21 cellular contexts compared by ENCODE assay signal in genomic region chr16:1787056-1787321, GRCh38. TPM values are rescaled to one million over a fixed set of nuclear protein-coding genes. Genes with fewer than 3 reads are reported as not detected.
DNase-seq lines count a peak whose midpoint lies in the region; ATAC-seq, FAIRE-seq and TF ChIP-seq lines count a peak whose summit lies in the region.
"Had no signal": no experiment of that assay in that cellular context is flagged by ENCODE, and none has a peak within 500 bp of the region (broad histone marks: within the 10 kb centered on the region; RNA-seq: fewer than 3 reads in every experiment).

No MANE protein-coding gene starts in this region.

- H3K9me3 ChIP-seq in osteoblast (ENCODE audit: low read depth, low read length) (no peaks in the 10 kb centered on the region), tibial artery (no peaks in the 10 kb centered on the region)
- H3K9me3 ChIP-seq: A549, HAP-1 had no signal

- no peaks in the 10 kb centered on the region for H3K27me3 Mint-ChIP-seq in activated CD8-positive, alpha-beta memory T cell treated with anti-CD3 and anti-CD28 coated beads, Interleukin-2, amount 10 ng/mL, durations not matched to agents 7 days and 5 days
- H3K27me3 Mint-ChIP-seq: CD4-positive, alpha-beta memory T cell had no signal

- no peaks in the 10 kb centered on the region for H3K27me3 ChIP-seq in osteoblast (ENCODE audit: insufficient read depth, low read length)
- H3K27me3 ChIP-seq in tibial artery, result no peaks in the 10 kb centered on the region

- H3K4me1 Mint-ChIP-seq in activated CD8-positive, alpha-beta memory T cell treated with anti-CD3 and anti-CD28 coated beads, Interleukin-2, amount 10 ng/mL, durations not matched to agents 7 days and 5 days, result peaks cover 12% of the 10 kb centered on the region

- intact Hi-C loops in tibial artery (cut with DNase I; ENCODE audit: low total_unique reads), result no loop called here

- FAIRE-seq in HTR-8/SVneo (lab: Jason Lieb, UNC), result no peak
- FAIRE-seq: A549, GM12878, GM19239 had no signal

- TF ChIP-seq CTCF in osteoblast (IDR thresholded peaks at IDR 0.05; ENCODE audit: extremely low read depth, low read depth, low read length) (no peak), tibial artery (IDR thresholded peaks at IDR 0.05) (no peak)

- peaks cover 9% of the 10 kb centered on the region for H3K4me1 ChIP-seq in osteoblast (ENCODE audit: insufficient read depth, low read length)
- peaks cover 0 to 44% (median 21%) of the 10 kb centered on the region in 4 donors for H3K4me1 ChIP-seq in tibial artery
- H3K4me1 ChIP-seq: HAP-1 had no signal

- peaks cover 26% of the 10 kb centered on the region for H4K20me1 ChIP-seq in osteoblast (ENCODE audit: insufficient read depth, low read length)

- no peaks in the 10 kb centered on the region for H3K36me3 Mint-ChIP-seq in activated CD8-positive, alpha-beta memory T cell treated with anti-CD3 and anti-CD28 coated beads, Interleukin-2, amount 10 ng/mL, durations not matched to agents 7 days and 5 days

- H2AFZ ChIP-seq in osteoblast (ENCODE audit: low read length), result no peak overlapping the region
- H2AFZ ChIP-seq: GM23248 had no signal

- no peak for ATAC-seq in activated CD8-positive, alpha-beta memory T cell treated with anti-CD3 and anti-CD28 coated beads, Interleukin-2, amount 10 ng/mL, durations not matched to agents 7 days and 5 days
- ATAC-seq: A549, GM12878 had no signal

- peaks cover 47% of the 10 kb centered on the region for H3K79me2 ChIP-seq in osteoblast (ENCODE audit: insufficient read depth, low read length)

- no peak overlapping the region for H3K4me2 ChIP-seq in osteoblast (ENCODE audit: insufficient read depth, low read length)
- H3K4me2 ChIP-seq: A549 had no signal

- H3K4me3 ChIP-seq in osteoblast (ENCODE audit: insufficient read depth, low read length), result no peak overlapping the region
- H3K4me3 ChIP-seq in tibial artery, result no peak overlapping the region
- H3K4me3 ChIP-seq: A549, GM12878, GM23248, HAP-1 had no signal

- CTCF ChIA-PET in activated CD8-positive, alpha-beta memory T cell treated with anti-CD3 and anti-CD28 coated beads, Interleukin-2, amount 10 ng/mL, durations not matched to agents 7 days and 5 days (lab: Charles Lee), result no interaction called here

- H3K27ac Mint-ChIP-seq in activated CD8-positive, alpha-beta memory T cell treated with anti-CD3 and anti-CD28 coated beads, Interleukin-2, amount 10 ng/mL, durations not matched to agents 7 days and 5 days, result no peak overlapping the region
- H3K27ac Mint-ChIP-seq: CD4-positive, alpha-beta memory T cell had no signal

- H3K27ac ChIP-seq in osteoblast (ENCODE audit: low read depth, low read length) (no peak overlapping the region), tibial artery (no peak overlapping the region)
- H3K27ac ChIP-seq: 22Rv1, A549, C4-2B, GM23248 had no signal

- no peaks in the 10 kb centered on the region for H3K9me3 Mint-ChIP-seq in activated CD8-positive, alpha-beta memory T cell treated with anti-CD3 and anti-CD28 coated beads, Interleukin-2, amount 10 ng/mL, durations not matched to agents 7 days and 5 days (ENCODE audit: low read depth)

- peak; percentile 51 for DNase-seq in activated CD8-positive, alpha-beta memory T cell treated with anti-CD3 and anti-CD28 coated beads for 24 hours
- DNase-seq in activated CD8-positive, alpha-beta memory T cell treated with anti-CD3 and anti-CD28 coated beads, Interleukin-2, amount 10 ng/mL, durations not matched to agents 7 days and 5 days, result no peak
- peak; percentile 1 for DNase-seq in stimulated activated CD4-positive, alpha-beta T cell treated with anti-CD3 and anti-CD28 coated beads, Interleukin-15, amount 100 ng/mL, for 24 hours
- no peak for DNase-seq in stimulated activated CD4-positive, alpha-beta T cell treated with anti-CD3 and anti-CD28 coated beads, Interleukin-2, amount 100 ng/mL, for 24 hours
- DNase-seq in osteoblast (ENCODE audit: insufficient read length, low spot score, missing footprints) (peak; percentile 63), HTR-8/SVneo (ENCODE audit: insufficient read length, low spot score) (no peak), tibial artery (no peak)
- DNase-seq: AML-193, Calu3, DMS79 treated with DMSO at 0.1 percent for 48 hours, EL, GM23248 had no signal

- H3K36me3 ChIP-seq in osteoblast (ENCODE audit: insufficient read depth, low read length) (peaks cover 16% of the 10 kb centered on the region), tibial artery (peaks cover 15 to 70% (median 44%) of the 10 kb centered on the region in 3 donors)

- no peak overlapping the region for H3K4me3 Mint-ChIP-seq in activated CD8-positive, alpha-beta memory T cell treated with anti-CD3 and anti-CD28 coated beads, Interleukin-2, amount 10 ng/mL, durations not matched to agents 7 days and 5 days
- H3K4me3 Mint-ChIP-seq: CD4-positive, alpha-beta memory T cell had no signal

RNA-seq across cellular contexts. Expression of gene NUBP2, which starts 4.2 kb away (rescaled TPM):
- total RNA-seq in activated CD8-positive, alpha-beta memory T cell treated with anti-CD3 and anti-CD28 coated beads, Interleukin-2, amount 10 ng/mL, durations not matched to agents 7 days and 5 days, result 10 to 100 TPM; 52.5 to 64.0 TPM
- total RNA-seq in osteoblast, result 45.4 and 56.1 TPM in 2 replicates

RNA-seq across cellular contexts. Expression of gene SPSB3, which starts 4.6 kb away (rescaled TPM):
- total RNA-seq in activated CD8-positive, alpha-beta memory T cell treated with anti-CD3 and anti-CD28 coated beads, Interleukin-2, amount 10 ng/mL, durations not matched to agents 7 days and 5 days, result 10 to 100 TPM; 35.7 to 36.5 TPM
- total RNA-seq in osteoblast, result 33.6 and 42.3 TPM in 2 replicates

RNA-seq across cellular contexts. Expression of gene IGFALS, which starts 6.5 kb away (rescaled TPM):
- not detected for total RNA-seq in activated CD8-positive, alpha-beta memory T cell treated with anti-CD3 and anti-CD28 coated beads, Interleukin-2, amount 10 ng/mL, durations not matched to agents 7 days and 5 days
- not detected in 2 replicates for total RNA-seq in osteoblast
- total RNA-seq: Calu3, G401, GM23248, H4 had no signal

RNA-seq across cellular contexts. Expression of gene MRPS34, which starts 14.1 kb away (rescaled TPM):
- total RNA-seq in activated CD8-positive, alpha-beta memory T cell treated with anti-CD3 and anti-CD28 coated beads, Interleukin-2, amount 10 ng/mL, durations not matched to agents 7 days and 5 days, result 100 to 1,000 TPM; 134 to 154 TPM
- 40.5 and 47.1 TPM in 2 replicates for total RNA-seq in osteoblast

RNA-seq across cellular contexts. Expression of gene EME2, which starts 14.4 kb away (rescaled TPM):
- total RNA-seq in activated CD8-positive, alpha-beta memory T cell treated with anti-CD3 and anti-CD28 coated beads, Interleukin-2, amount 10 ng/mL, durations not matched to agents 7 days and 5 days, result 10 to 100 TPM; 22.3 to 34.6 TPM
- 10.0 and 16.3 TPM in 2 replicates for total RNA-seq in osteoblast

Comparison
In these comparisons a context has a peak if more than half of its experiments do, and no peak if none do; other contexts are left out.
1. DNase-seq: peak in activated CD8-positive, alpha-beta memory T cell treated with anti-CD3 and anti-CD28 coated beads for 24 hours (single experiment), stimulated activated CD4-positive, alpha-beta T cell treated with anti-CD3 and anti-CD28 coated beads, Interleukin-15, amount 100 ng/mL, for 24 hours (single experiment) and osteoblast (single experiment); none in activated CD8-positive, alpha-beta memory T cell treated with anti-CD3 and anti-CD28 coated beads, Interleukin-2, amount 10 ng/mL, durations not matched to agents 7 days and 5 days (single experiment), stimulated activated CD4-positive, alpha-beta T cell treated with anti-CD3 and anti-CD28 coated beads, Interleukin-2, amount 100 ng/mL, for 24 hours (0 of 2), HTR-8/SVneo (single experiment) and tibial artery (0 of 2).